Comparison of ENCODE assay signal across 9 cellular contexts in the genomic region with DNA sequence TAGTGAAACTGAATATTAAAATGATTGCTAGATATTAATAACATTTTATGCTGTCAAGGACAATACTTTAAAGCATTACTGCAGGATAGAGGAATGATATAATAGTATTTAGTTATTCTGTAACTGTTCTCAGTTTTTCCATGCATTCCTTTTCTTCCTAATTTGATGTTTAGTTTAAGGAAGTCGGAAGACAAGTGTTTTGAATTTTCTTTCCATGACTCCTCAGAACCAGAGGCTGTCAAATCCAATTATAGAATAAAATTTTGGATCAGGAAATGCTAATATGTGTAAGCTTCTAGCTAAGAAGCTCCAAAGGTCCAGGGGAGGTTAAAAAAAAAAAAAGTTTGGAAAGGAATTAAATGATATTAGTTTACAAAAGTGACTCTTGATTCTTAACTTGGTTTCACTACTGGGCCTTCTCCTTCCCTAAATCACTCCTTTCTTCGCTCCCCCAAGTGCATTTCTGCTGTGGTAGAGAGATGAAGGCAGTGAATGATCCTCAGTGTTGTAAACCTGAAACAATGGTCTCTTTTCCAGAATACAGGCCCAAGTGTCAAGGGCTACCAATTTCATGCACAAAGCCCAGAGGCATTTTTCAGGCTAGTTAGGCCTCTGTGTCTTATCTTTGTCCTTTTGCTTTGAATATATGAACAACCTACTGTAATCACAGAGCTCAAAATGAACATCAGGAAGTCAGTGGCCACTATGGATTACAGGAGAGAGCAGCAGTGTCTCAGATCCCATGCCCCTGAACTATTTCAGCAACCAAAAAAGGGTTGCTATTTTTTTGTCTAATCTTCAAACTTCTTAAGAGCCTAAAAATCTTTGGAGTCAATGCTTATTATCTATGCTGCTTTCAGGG. TPM values are rescaled to one million over a fixed set of nuclear protein-coding genes. Genes with fewer than 3 reads are reported as not detected.
DNase-seq lines count a peak whose midpoint lies in the region; ATAC-seq and TF ChIP-seq lines count a peak whose summit lies in the region.
"Had no signal": no experiment of that assay in that cellular context is flagged by ENCODE, and none has a peak within 500 bp of the region (broad histone marks: within the 10 kb centered on the region; RNA-seq: fewer than 3 reads in every experiment).

No MANE protein-coding gene starts in this region.

- peak overlapping the region; percentile 40 to 98 (median 86) for H3K27ac ChIP-seq in dorsolateral prefrontal cortex

- no peaks in the 10 kb centered on the region for H3K27me3 Mint-ChIP-seq in natural killer cell treated with Interleukin-12 subunit alpha and Interleukin-12 subunit beta and Interleukin-15 and Interleukin-18, amount 100 ng/mL, for 72 hours

- peak overlapping the region; percentile 34 to 59 for H3K27ac Mint-ChIP-seq in natural killer cell treated with Interleukin-12 subunit alpha and Interleukin-12 subunit beta and Interleukin-15 and Interleukin-18, amount 100 ng/mL, for 72 hours

- peak overlapping the region; percentile 7; the same call in 1 of the 2 replicates for H3K4me3 ChIP-seq in AG10803 (ENCODE audit: low read length)
- peak overlapping the region in 9 of 59 donors; percentile 0 to 28 (median 11) for H3K4me3 ChIP-seq in dorsolateral prefrontal cortex

- no peak for ATAC-seq in natural killer cell treated with Interleukin-12 subunit alpha and Interleukin-12 subunit beta and Interleukin-15 and Interleukin-18, amount 100 ng/mL, for 72 hours
- ATAC-seq in GM21737 (IDR thresholded peaks at IDR 0.05; ENCODE audit: unreplicated experiment) = no peak
- no peak for ATAC-seq in GM18498 (IDR thresholded peaks at IDR 0.05; ENCODE audit: unreplicated experiment)

- no peaks in the 10 kb centered on the region for H3K27me3 ChIP-seq in dorsolateral prefrontal cortex

- peaks cover 13% of the 10 kb centered on the region for H3K36me3 Mint-ChIP-seq in natural killer cell treated with Interleukin-12 subunit alpha and Interleukin-12 subunit beta and Interleukin-15 and Interleukin-18, amount 100 ng/mL, for 72 hours

- H3K9me3 Mint-ChIP-seq in natural killer cell treated with Interleukin-12 subunit alpha and Interleukin-12 subunit beta and Interleukin-15 and Interleukin-18, amount 100 ng/mL, for 72 hours = no peaks in the 10 kb centered on the region

- H3K4me3 Mint-ChIP-seq in natural killer cell treated with Interleukin-12 subunit alpha and Interleukin-12 subunit beta and Interleukin-15 and Interleukin-18, amount 100 ng/mL, for 72 hours = no peak overlapping the region

- intact Hi-C loops in dorsolateral prefrontal cortex (cut with DNase I) = no loop called here

- TF ChIP-seq CTCF in AG10803 (conservative IDR thresholded peaks at IDR 0.05; ENCODE audit: low read length) (no peak), dorsolateral prefrontal cortex (IDR thresholded peaks at IDR 0.05 in 54 of 56, conservative IDR thresholded peaks at IDR 0.05 in 2 of 56; ENCODE audit: low read depth in 1 of 56, partially characterized antibody in 56 of 56) (peak in 1 of 56 donors; percentile 10)

- DNase-seq in AG10803 (ENCODE audit: low read depth) (peak; percentile 49), M059J (ENCODE audit: low read depth) (peak; percentile 48), dorsolateral prefrontal cortex (no peak), A172 (ENCODE audit: low spot score) (no peak), DMS 273 (lab: John Stamatoyannopoulos, UW; ENCODE audit: unreplicated experiment) (no peak)
- no peak for DNase-seq in natural killer cell treated with Interleukin-12 subunit alpha and Interleukin-12 subunit beta and Interleukin-15 and Interleukin-18, amount 100 ng/mL, for 72 hours (ENCODE audit: low spot score)
- DNase-seq: NCI-H2081 had no signal

- peaks cover 38 to 43% of the 10 kb centered on the region in 2 donors for H3K4me1 Mint-ChIP-seq in natural killer cell treated with Interleukin-12 subunit alpha and Interleukin-12 subunit beta and Interleukin-15 and Interleukin-18, amount 100 ng/mL, for 72 hours (ENCODE audit: low read depth in 2 of 2)

RNA-seq across cellular contexts. Expression of gene ADSS2, which starts 6.2 kb away (rescaled TPM):
- total RNA-seq in M059J (2014; rRNA removed; shearing (Covaris generic)) = 45.7 and 47.8 TPM in 2 replicates
- 10 to 100 TPM; 25.2 to 78.9 (median 51.3) TPM for total RNA-seq in dorsolateral prefrontal cortex
- total RNA-seq in natural killer cell treated with Interleukin-12 subunit alpha and Interleukin-12 subunit beta and Interleukin-15 and Interleukin-18, amount 100 ng/mL, for 72 hours = 10 to 100 TPM; 45.0 to 51.0 TPM
- 93.3 and 110 TPM in 2 replicates for total RNA-seq in A172 (2014; rRNA removed; shearing (Covaris generic))

RNA-seq across cellular contexts. Expression of gene CATSPERE, which starts 15.5 kb away (rescaled TPM):
- 0.20 and 0.25 TPM in 2 replicates for total RNA-seq in M059J (2014; rRNA removed; shearing (Covaris generic))
- total RNA-seq in dorsolateral prefrontal cortex = 1 to 10 TPM; 1.5 to 7.7 (median 4.0) TPM
- under 1 TPM; 0.64 to 0.78 TPM for total RNA-seq in natural killer cell treated with Interleukin-12 subunit alpha and Interleukin-12 subunit beta and Interleukin-15 and Interleukin-18, amount 100 ng/mL, for 72 hours
- total RNA-seq in A172 (2014; rRNA removed; shearing (Covaris generic)) = 0.09 TPM in 1 of 2 replicates, not detected in the other

Comparison
In these comparisons a context has a peak if more than half of its experiments do, and no peak if none do; other contexts are left out.
1. DNase-seq: peak in AG10803 (single experiment) and M059J (single experiment); none in dorsolateral prefrontal cortex (0 of 10), natural killer cell treated with Interleukin-12 subunit alpha and Interleukin-12 subunit beta and Interleukin-15 and Interleukin-18, amount 100 ng/mL, for 72 hours (single experiment), A172 (single experiment) and DMS 273 (single experiment).